1 cellular context compared by ENCODE assay signal in the genomic region with DNA sequence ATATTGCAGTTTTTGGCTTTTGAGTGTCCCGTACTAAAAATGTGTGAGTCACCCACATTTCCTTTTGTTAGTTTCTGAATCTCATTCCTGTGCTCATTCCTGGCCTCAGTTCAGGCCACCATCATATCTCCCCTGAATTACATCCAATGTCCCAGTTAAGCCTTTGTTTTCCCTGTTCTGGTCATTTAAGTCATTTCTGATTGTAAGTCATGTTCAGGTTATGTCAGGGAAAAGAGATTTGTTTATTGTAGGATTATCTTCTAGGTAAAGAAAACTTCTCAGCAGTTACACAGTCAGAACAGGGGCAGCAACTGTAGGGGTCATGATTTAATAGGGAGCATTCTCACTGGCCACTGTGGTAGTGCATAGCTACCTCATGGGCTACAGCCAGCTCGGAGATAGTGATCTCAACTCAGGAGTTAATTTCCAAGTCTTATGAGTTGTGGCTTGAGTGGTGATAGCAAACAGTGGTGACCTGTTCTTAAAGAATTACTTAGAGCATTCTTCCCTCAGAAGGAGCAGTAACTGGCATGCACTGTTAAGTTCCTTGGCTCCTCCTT.
A peak's percentile ranks its signal among the peaks of the same experiment; 100 is the strongest.
TF ChIP-seq lines count a peak whose summit lies in the region.

No MANE protein-coding gene starts in this region.

TF ChIP-seq in A549, 52 proteins besides CTCF, POLR2A, EP300 and RAD21 (continued from another document):
- TF ChIP-seq, protein P1, sequence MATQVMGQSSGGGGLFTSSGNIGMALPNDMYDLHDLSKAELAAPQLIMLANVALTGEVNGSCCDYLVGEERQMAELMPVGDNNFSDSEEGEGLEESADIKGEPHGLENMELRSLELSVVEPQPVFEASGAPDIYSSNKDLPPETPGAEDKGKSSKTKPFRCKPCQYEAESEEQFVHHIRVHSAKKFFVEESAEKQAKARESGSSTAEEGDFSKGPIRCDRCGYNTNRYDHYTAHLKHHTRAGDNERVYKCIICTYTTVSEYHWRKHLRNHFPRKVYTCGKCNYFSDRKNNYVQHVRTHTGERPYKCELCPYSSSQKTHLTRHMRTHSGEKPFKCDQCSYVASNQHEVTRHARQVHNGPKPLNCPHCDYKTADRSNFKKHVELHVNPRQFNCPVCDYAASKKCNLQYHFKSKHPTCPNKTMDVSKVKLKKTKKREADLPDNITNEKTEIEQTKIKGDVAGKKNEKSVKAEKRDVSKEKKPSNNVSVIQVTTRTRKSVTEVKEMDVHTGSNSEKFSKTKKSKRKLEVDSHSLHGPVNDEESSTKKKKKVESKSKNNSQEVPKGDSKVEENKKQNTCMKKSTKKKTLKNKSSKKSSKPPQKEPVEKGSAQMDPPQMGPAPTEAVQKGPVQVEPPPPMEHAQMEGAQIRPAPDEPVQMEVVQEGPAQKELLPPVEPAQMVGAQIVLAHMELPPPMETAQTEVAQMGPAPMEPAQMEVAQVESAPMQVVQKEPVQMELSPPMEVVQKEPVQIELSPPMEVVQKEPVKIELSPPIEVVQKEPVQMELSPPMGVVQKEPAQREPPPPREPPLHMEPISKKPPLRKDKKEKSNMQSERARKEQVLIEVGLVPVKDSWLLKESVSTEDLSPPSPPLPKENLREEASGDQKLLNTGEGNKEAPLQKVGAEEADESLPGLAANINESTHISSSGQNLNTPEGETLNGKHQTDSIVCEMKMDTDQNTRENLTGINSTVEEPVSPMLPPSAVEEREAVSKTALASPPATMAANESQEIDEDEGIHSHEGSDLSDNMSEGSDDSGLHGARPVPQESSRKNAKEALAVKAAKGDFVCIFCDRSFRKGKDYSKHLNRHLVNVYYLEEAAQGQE (IDR thresholded peaks at IDR 0.05), result no peak
- TF ChIP-seq, protein P2, sequence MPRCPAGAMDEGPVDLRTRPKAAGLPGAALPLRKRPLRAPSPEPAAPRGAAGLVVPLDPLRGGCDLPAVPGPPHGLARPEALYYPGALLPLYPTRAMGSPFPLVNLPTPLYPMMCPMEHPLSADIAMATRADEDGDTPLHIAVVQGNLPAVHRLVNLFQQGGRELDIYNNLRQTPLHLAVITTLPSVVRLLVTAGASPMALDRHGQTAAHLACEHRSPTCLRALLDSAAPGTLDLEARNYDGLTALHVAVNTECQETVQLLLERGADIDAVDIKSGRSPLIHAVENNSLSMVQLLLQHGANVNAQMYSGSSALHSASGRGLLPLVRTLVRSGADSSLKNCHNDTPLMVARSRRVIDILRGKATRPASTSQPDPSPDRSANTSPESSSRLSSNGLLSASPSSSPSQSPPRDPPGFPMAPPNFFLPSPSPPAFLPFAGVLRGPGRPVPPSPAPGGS (IDR thresholded peaks at IDR 0.05), result no peak
- TF ChIP-seq EHMT2 (IDR thresholded peaks at IDR 0.05; ENCODE audit: low read depth) (no peak), MAFK (IDR thresholded peaks at IDR 0.05; ENCODE audit: partially characterized antibody) (no peak), NPAS2 (CRISPR knock-in tag; IDR thresholded peaks at IDR 0.05; ENCODE audit: borderline replicate concordance) (no peak), EHF (CRISPR knock-in tag; IDR thresholded peaks at IDR 0.05) (no peak), POLR2AphosphoS2 (conservative IDR thresholded peaks at IDR 0.05; ENCODE audit: low read length) (no peak), CBX8 (IDR thresholded peaks at IDR 0.05) (no peak), CEBPB (IDR thresholded peaks at IDR 0.05) (peak in 1 of 2 experiments; percentile 74; a peak in 1 of 4 replicates)
